Comparison of ENCODE assay signal across 16 cellular contexts in the genomic region with DNA sequence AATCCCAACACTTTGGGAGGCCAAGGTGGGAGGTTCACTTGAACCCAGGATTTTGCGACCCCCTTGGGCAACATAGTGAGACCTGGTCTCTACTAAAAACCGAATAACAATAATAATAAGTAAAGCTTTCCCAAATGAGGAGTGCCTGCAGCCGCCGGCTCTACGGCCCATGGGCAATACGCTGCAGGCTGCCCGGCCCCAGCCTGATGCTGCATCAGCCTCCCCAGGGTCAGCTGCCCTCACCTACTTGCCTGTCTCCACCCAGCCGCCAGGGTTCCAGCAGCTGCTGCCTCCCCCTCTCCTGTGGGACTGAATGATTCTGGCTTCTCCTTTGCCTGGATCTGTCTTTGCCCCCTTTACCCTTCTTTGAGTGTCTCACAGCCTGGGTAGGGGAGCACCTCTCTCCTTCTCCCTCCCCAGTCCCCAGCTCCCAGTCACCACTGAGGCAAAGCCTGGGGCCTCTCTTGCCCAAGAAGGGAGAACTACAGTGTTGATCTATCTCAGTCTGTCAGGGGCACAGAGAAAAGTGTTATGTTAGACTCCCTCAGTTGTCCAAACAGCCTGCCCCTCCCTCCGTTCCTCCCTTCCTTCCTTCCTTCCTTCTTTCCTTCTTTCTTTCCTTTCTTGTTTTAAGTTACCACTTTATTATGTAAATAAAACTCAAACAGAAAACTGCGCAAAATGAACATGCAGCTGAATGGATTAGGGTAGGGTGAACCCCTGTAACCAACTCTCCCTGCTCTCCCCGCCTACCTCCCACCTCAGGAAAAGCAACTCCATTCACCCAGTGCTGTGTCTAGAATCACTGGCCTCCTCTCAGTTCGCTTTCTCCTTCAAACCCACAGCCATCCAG. TPM values are rescaled to one million over a fixed set of nuclear protein-coding genes. Genes with fewer than 3 reads are reported as not detected.
DNase-seq lines count a peak whose midpoint lies in the region; ATAC-seq, FAIRE-seq and TF ChIP-seq lines count a peak whose summit lies in the region.
"Had no signal": no experiment of that assay in that cellular context is flagged by ENCODE, and none has a peak within 500 bp of the region (broad histone marks: within the 10 kb centered on the region; RNA-seq: fewer than 3 reads in every experiment).

No MANE protein-coding gene starts in this region.

- H2AFZ ChIP-seq in endothelial cell of umbilical vein (ENCODE audit: low read depth, low read length) (peak overlapping the region; percentile 46), neuronal stem cell (ENCODE audit: low read length) (no peak overlapping the region)

- H3K79me2 ChIP-seq in endothelial cell of umbilical vein (ENCODE audit: control insufficient read depth, insufficient read depth, low read length), result no peaks in the 10 kb centered on the region

- no peak overlapping the region for H3K4me3 Mint-ChIP-seq in Calu3 (ENCODE audit: low read depth, unreplicated experiment)
- H3K4me3 Mint-ChIP-seq: CD4-positive, alpha-beta memory T cell had no signal

- no peaks in the 10 kb centered on the region for H3K79me1 ChIP-seq in neuronal stem cell (ENCODE audit: low read depth, low read length)

- H3K4ac ChIP-seq in neuronal stem cell (ENCODE audit: low read length), result no peak overlapping the region

- H2BK12ac ChIP-seq in neuronal stem cell (ENCODE audit: low read length), result no peak overlapping the region

- H3K27me3 ChIP-seq in endothelial cell of umbilical vein (ENCODE audit: control insufficient read depth in 2 of 2, insufficient read depth in 2 of 2, low read length in 2 of 2) (no peaks in the 10 kb centered on the region), neuronal stem cell (ENCODE audit: control insufficient read depth in 3 of 3, insufficient read depth in 3 of 3, low read depth in 1 of 3, low read length in 3 of 3) (peaks cover 0 to 6% (median 0%) of the 10 kb centered on the region in 3 experiments), uterus (no peaks in the 10 kb centered on the region)
- H3K27me3 ChIP-seq: SJSA1 had no signal

- H3K9me3 Mint-ChIP-seq in Calu3 (ENCODE audit: low read depth, unreplicated experiment), result peaks cover 2% of the 10 kb centered on the region

- POLR2A ChIA-PET in RWPE1 (lab: Yijun Ruan, JAX; ENCODE audit: low non-redundant PET) (no interaction called here), endothelial cell of umbilical vein (lab: Charles Lee) (interaction anchor here (1.0 kb wide), 1 partner anchor 14 kb away, joined by 3 read pairs; no protein-coding TSS in a partner anchor)

- no CpG with 5 or more reads among the region's 12 CpGs for WGBS in neuronal stem cell (ENCODE audit: extremely low coverage in 2 of 2, insufficient read length in 2 of 2, insufficient replicate concordance in 1 of 2), 2 donors

- dilution Hi-C loops in endothelial cell of umbilical vein (cut with MboI; ENCODE audit: extremely low pct_ligation_motif_present, low sequenced_read_pairs), result no loop called here

- H3K4me3 ChIP-seq in endothelial cell of umbilical vein (replicated peaks in 1 of 3; ENCODE audit: insufficient read depth in 1 of 3, low read depth in 1 of 3, low read length in 3 of 3) (no peak overlapping the region), neuronal stem cell (ENCODE audit: low read length in 2 of 2) (no peak overlapping the region), uterus (no peak overlapping the region)
- H3K4me3 ChIP-seq: SJSA1 had no signal

- no peaks in the 10 kb centered on the region for H4K20me1 ChIP-seq in endothelial cell of umbilical vein (replicated peaks; ENCODE audit: control insufficient read depth, extremely low read depth, insufficient read depth, low read length)

- CTCF ChIA-PET in Calu3 (lab: Charles Lee) (interaction anchor here (1.0 to 1.8 kb wide), 3 partner anchors 14 to 104 kb away, joined by 3 to 11 read pairs (median 7); no protein-coding TSS in a partner anchor), RWPE1 (lab: Yijun Ruan, JAX) (interaction anchor here (0.6 kb wide), 2 partner anchors 93 to 255 kb away, joined by 3 read pairs; no protein-coding TSS in a partner anchor), endothelial cell of umbilical vein (lab: Charles Lee) (interaction anchor here (1.1 to 2.1 kb wide), 8 partner anchors 12 to 143 kb away, joined by 3 to 6 read pairs (median 3); no protein-coding TSS in a partner anchor)

- no peak for ATAC-seq in HG03108 (IDR thresholded peaks at IDR 0.05; ENCODE audit: unreplicated experiment)

- H3K27me3 Mint-ChIP-seq in Calu3 (ENCODE audit: unreplicated experiment), result no peaks in the 10 kb centered on the region

- H3K9me3 ChIP-seq in endothelial cell of umbilical vein (replicated peaks; ENCODE audit: control insufficient read depth, insufficient read depth, low read length) (no peaks in the 10 kb centered on the region), neuronal stem cell (replicated peaks in 1 of 2; ENCODE audit: control insufficient read depth in 2 of 2, insufficient read depth in 1 of 2, low read depth in 1 of 2, low read length in 2 of 2) (no peaks in the 10 kb centered on the region), uterus (no peaks in the 10 kb centered on the region)

- peak overlapping the region; percentile 50 for H2AK5ac ChIP-seq in neuronal stem cell (ENCODE audit: low read depth, low read length)

- no peak overlapping the region for H2BK5ac ChIP-seq in neuronal stem cell (ENCODE audit: low read length)

- H4K8ac ChIP-seq in neuronal stem cell (ENCODE audit: low read depth, low read length), result no peak overlapping the region

- intact Hi-C loops in Calu3 (cut with micrococcal nuclease; ENCODE audit: unreplicated experiment), result loop anchor here (2.0 to 5.0 kb wide), 3 partner anchors 29 to 49 kb away; partner anchors contain the start of gene NPAS2
- intact Hi-C loops in endothelial cell of umbilical vein (cut with micrococcal nuclease), result no loop called here
- intact Hi-C loops in uterus (cut with DNase I; ENCODE audit: low total_unique reads), result no loop called here

- H3K23ac ChIP-seq in neuronal stem cell (ENCODE audit: low read depth, low read length, poor library complexity), result no peak overlapping the region

- no peaks in the 10 kb centered on the region for H3K36me3 ChIP-seq in endothelial cell of umbilical vein (ENCODE audit: control insufficient read depth in 2 of 2, extremely low read depth in 1 of 2, insufficient read depth in 2 of 2, low read length in 2 of 2)
- H3K36me3 ChIP-seq in neuronal stem cell (replicated peaks in 1 of 2; ENCODE audit: control insufficient read depth in 2 of 2, insufficient read depth in 2 of 2, low read length in 2 of 2), result no peaks in the 10 kb centered on the region
- H3K36me3 ChIP-seq in uterus, result no peaks in the 10 kb centered on the region
- H3K36me3 ChIP-seq: SJSA1 had no signal

- BruUV-seq in Calu3 (replicated peaks; lab: Mats Ljungman, UMichigan) (no TSS peak), endothelial cell of umbilical vein (replicated peaks; lab: Mats Ljungman, UMichigan) (no TSS peak)

- no peak overlapping the region for H2BK120ac ChIP-seq in neuronal stem cell (ENCODE audit: low read depth, low read length)

- peak overlapping the region; percentile 69 for H3K18ac ChIP-seq in neuronal stem cell (ENCODE audit: low read length)

- peaks cover 67% of the 10 kb centered on the region for H3K4me1 Mint-ChIP-seq in Calu3 (ENCODE audit: low read depth, unreplicated experiment)
- H3K4me1 Mint-ChIP-seq: CD4-positive, alpha-beta memory T cell had no signal

- TF ChIP-seq CTCF in Calu3 (IDR thresholded peaks at IDR 0.05; ENCODE audit: unreplicated experiment) (no peak), RWPE1 (conservative IDR thresholded peaks at IDR 0.05; ENCODE audit: low read depth) (no peak), endothelial cell of umbilical vein (IDR thresholded peaks at IDR 0.05; ENCODE audit: extremely low read depth in 1 of 2, insufficient read depth in 1 of 2, low read depth in 1 of 2, low read length in 2 of 2) (no peak), uterus (IDR thresholded peaks at IDR 0.05) (no peak)

- H3K14ac ChIP-seq in neuronal stem cell (ENCODE audit: low read length), result no peak overlapping the region

- H3K9me1 ChIP-seq in endothelial cell of umbilical vein (replicated peaks; ENCODE audit: control insufficient read depth, extremely low read depth, insufficient read depth, low read length), result no peaks in the 10 kb centered on the region

- H2BK15ac ChIP-seq in neuronal stem cell (ENCODE audit: low read length), result peak overlapping the region; percentile 64

- H3K4me1 ChIP-seq in endothelial cell of umbilical vein (ENCODE audit: control insufficient read depth, extremely low read depth, insufficient read depth, low read length) (peaks cover 35% of the 10 kb centered on the region), neuronal stem cell (ENCODE audit: control insufficient read depth in 2 of 2, insufficient read depth in 1 of 2, low read depth in 1 of 2, low read length in 2 of 2) (peaks cover 0 to 10% of the 10 kb centered on the region in 2 donors), uterus (no peaks in the 10 kb centered on the region)

- TF ChIP-seq POLR2A in endothelial cell of umbilical vein (IDR thresholded peaks at IDR 0.05; ENCODE audit: low read depth, low read length) (no peak), uterus (IDR thresholded peaks at IDR 0.05) (no peak)

- H3K9ac ChIP-seq in endothelial cell of umbilical vein (replicated peaks; ENCODE audit: extremely low read depth, insufficient read depth, low read length) (no peak overlapping the region), neuronal stem cell (ENCODE audit: low read depth, low read length, poor library complexity) (no peak overlapping the region)

- H4K91ac ChIP-seq in neuronal stem cell (ENCODE audit: low read depth, low read length, poor library complexity), result no peak overlapping the region

- no peak for FAIRE-seq in endothelial cell of umbilical vein (lab: Jason Lieb, UNC)
- FAIRE-seq: H54 had no signal

- H3K27ac ChIP-seq in RWPE1 (peak overlapping the region; percentile 30; the same call in 1 of the 2 replicates), endothelial cell of umbilical vein (ENCODE audit: insufficient read depth, low read depth, low read length) (no peak overlapping the region), neuronal stem cell (replicated peaks; ENCODE audit: low read length) (no peak overlapping the region), uterus (no peak overlapping the region)
- H3K27ac ChIP-seq: SJSA1 had no signal

- no peak for DNase-seq in Calu3
- DNase-seq in RWPE1 (ENCODE audit: low spot score), result no peak
- no peak for DNase-seq in endothelial cell of umbilical vein (ENCODE audit: low read depth, low spot score)
- DNase-seq in neuronal stem cell (ENCODE audit: low spot score), result no peak
- DNase-seq in OCI-M2 (lab: John Stamatoyannopoulos, UW; ENCODE audit: unreplicated experiment), result no peak
- DNase-seq in uterus, result no peak
- no peak for DNase-seq in ureter (ENCODE audit: low spot score)
- DNase-seq: CD4-positive, alpha-beta memory T cell; Kasumi-1; NCI-H1417; NCI-H2029; NCI-H2171 treated with DMSO at 0.1 percent for 48 hours; RPMI8226 had no signal

- peaks cover 47% of the 10 kb centered on the region for H3K36me3 Mint-ChIP-seq in Calu3 (ENCODE audit: insufficient read depth, unreplicated experiment)
- H3K36me3 Mint-ChIP-seq: CD4-positive, alpha-beta memory T cell had no signal

- H3K27ac Mint-ChIP-seq in Calu3 (ENCODE audit: unreplicated experiment), result peak overlapping the region; percentile 91
- H3K27ac Mint-ChIP-seq: CD4-positive, alpha-beta memory T cell had no signal

- H3K4me2 ChIP-seq in endothelial cell of umbilical vein (ENCODE audit: insufficient read depth, low read length), result no peak overlapping the region
- H3K4me2 ChIP-seq in neuronal stem cell (ENCODE audit: insufficient read depth, low read length, poor library complexity, severe bottlenecking), result no peak overlapping the region

RNA-seq across cellular contexts. Expression of gene NPAS2, which starts 38.2 kb away (rescaled TPM):
- total RNA-seq in Calu3 (2022), result 142 and 157 TPM in 2 replicates
- 34.4 and 53.9 TPM in 2 replicates for total RNA-seq in endothelial cell of umbilical vein
- polyA plus RNA-seq in endothelial cell of umbilical vein, result 29.0 and 34.7 TPM in 2 replicates
- polyA plus RNA-seq in endothelial cell of umbilical vein (2011; cell fraction: cytosol; rRNA removed), result 16.6 and 22.8 TPM in 2 replicates
- 63.1 and 70.0 TPM in 2 replicates for polyA plus RNA-seq in endothelial cell of umbilical vein (2011; cell fraction: nucleus; rRNA removed)
- polyA plus RNA-seq in endothelial cell of umbilical vein (2012), result 41.1 and 51.9 TPM in 2 replicates
- 38.6 and 40.9 TPM in 2 replicates for polyA minus RNA-seq in endothelial cell of umbilical vein
- polyA minus RNA-seq in endothelial cell of umbilical vein (2011; cell fraction: cytosol; rRNA and poly(A)+ RNA removed), result 3.3 TPM
- polyA minus RNA-seq in endothelial cell of umbilical vein (2011; cell fraction: nucleus; rRNA and poly(A)+ RNA removed), result 46.1 and 69.1 TPM in 2 replicates
- 2.0 TPM for polyA plus RNA-seq in neuronal stem cell (2013, experiment 1 of 2)
- 2.0 TPM for polyA plus RNA-seq in neuronal stem cell (2013, experiment 2 of 2)
- total RNA-seq in uterus, result 10 to 100 TPM in 3 of 4 donors, 1 to 10 TPM in 1; 5.6 to 66.5 (median 24.9) TPM
- total RNA-seq in ureter, result 102 TPM
